9 cellular contexts compared by ENCODE assay signal in genomic region chr2:230893881-230894781, GRCh38. TPM values are rescaled to one million over a fixed set of nuclear protein-coding genes. Genes with fewer than 3 reads are reported as not detected.
DNase-seq lines count a peak whose midpoint lies in the region; ATAC-seq and TF ChIP-seq lines count a peak whose summit lies in the region.
"Had no signal": no experiment of that assay in that cellular context is flagged by ENCODE, and none has a peak within 500 bp of the region (broad histone marks: within the 10 kb centered on the region; RNA-seq: fewer than 3 reads in every experiment).

No MANE protein-coding gene starts in this region.

- peaks cover 0 to 13% (median 0%) of the 10 kb centered on the region in 4 donors for H3K27me3 ChIP-seq in esophagus muscularis mucosa

- peaks cover 40% of the 10 kb centered on the region for H3K4me1 Mint-ChIP-seq in activated CD8-positive, alpha-beta T cell treated with anti-CD3 and anti-CD28 coated beads, Interleukin-2, amount 10 ng/mL, durations not matched to agents 7 days and 5 days (ENCODE audit: low read depth)
- H3K4me1 Mint-ChIP-seq in naive thymus-derived CD8-positive, alpha-beta T cell: peaks cover 8 to 56% (median 32%) of the 10 kb centered on the region in 4 donors

- DNase-seq in GM13977 (ENCODE audit: low spot score): peak; percentile 49
- peak; percentile 34 for DNase-seq in activated CD8-positive, alpha-beta T cell treated with anti-CD3 and anti-CD28 coated beads, Interleukin-2, amount 10 ng/mL, durations not matched to agents 7 days and 5 days
- peak in 1 of 10 donors; percentile 28 for DNase-seq in naive thymus-derived CD8-positive, alpha-beta T cell
- no peak for DNase-seq in activated CD4-positive, alpha-beta T cell treated with anti-CD3 and anti-CD28 coated beads for 1 hour
- DNase-seq in NCI-H82 treated with DMSO at 0.1 percent for 48 hours (lab: John Stamatoyannopoulos, UW; ENCODE audit: unreplicated experiment): no peak
- DNase-seq in esophagus muscularis mucosa (ENCODE audit: extremely low spot score): no peak
- DNase-seq: NCI-H1694 had no signal

- no peak overlapping the region for H3K4me3 ChIP-seq in esophagus muscularis mucosa

- no peak overlapping the region for H3K27ac ChIP-seq in esophagus muscularis mucosa (replicated peaks in 1 of 4)

- no peaks in the 10 kb centered on the region for H3K9me3 Mint-ChIP-seq in activated CD8-positive, alpha-beta T cell treated with anti-CD3 and anti-CD28 coated beads, Interleukin-2, amount 10 ng/mL, durations not matched to agents 7 days and 5 days (ENCODE audit: insufficient read depth)
- no peaks in the 10 kb centered on the region for H3K9me3 Mint-ChIP-seq in naive thymus-derived CD8-positive, alpha-beta T cell

- in situ Hi-C loops in GM13977 (cut with MboI; ENCODE audit: low pct_unique_long_range_greater_than_20kb, low sequenced_read_pairs, unreplicated experiment): no loop called here

- WGBS in esophagus muscularis mucosa: 74% methylated on average over 8 of the region's 18 CpGs

- POLR2A ChIA-PET in activated CD8-positive, alpha-beta T cell treated with anti-CD3 and anti-CD28 coated beads, Interleukin-2, amount 10 ng/mL, durations not matched to agents 7 days and 5 days (lab: Charles Lee): no interaction called here
- POLR2A ChIA-PET in naive thymus-derived CD8-positive, alpha-beta T cell (lab: Charles Lee): interaction anchor here (0.8 to 1.4 kb wide), 3 partner anchors 15 to 29 kb away, joined by 3 to 4 read pairs (median 3); partner anchors contain the start of gene ITM2C

- H3K4me1 ChIP-seq in esophagus muscularis mucosa: no peaks in the 10 kb centered on the region

- H3K27ac Mint-ChIP-seq in activated CD8-positive, alpha-beta T cell treated with anti-CD3 and anti-CD28 coated beads, Interleukin-2, amount 10 ng/mL, durations not matched to agents 7 days and 5 days: peak overlapping the region; percentile 2
- peak overlapping the region in 5 of 10 donors; percentile 29 to 80 (median 43) for H3K27ac Mint-ChIP-seq in naive thymus-derived CD8-positive, alpha-beta T cell

- H3K4me3 Mint-ChIP-seq in activated CD8-positive, alpha-beta T cell treated with anti-CD3 and anti-CD28 coated beads, Interleukin-2, amount 10 ng/mL, durations not matched to agents 7 days and 5 days: no peak overlapping the region
- peak overlapping the region in 6 of 10 donors; percentile 15 to 53 (median 24) for H3K4me3 Mint-ChIP-seq in naive thymus-derived CD8-positive, alpha-beta T cell

- no peaks in the 10 kb centered on the region for H3K36me3 ChIP-seq in esophagus muscularis mucosa

- no peak for TF ChIP-seq POLR2A in esophagus muscularis mucosa (IDR thresholded peaks at IDR 0.05; ENCODE audit: low read depth)

- H3K9me3 ChIP-seq in esophagus muscularis mucosa: no peaks in the 10 kb centered on the region

- peak; percentile 74 for ATAC-seq in HG02571 (IDR thresholded peaks at IDR 0.05; ENCODE audit: unreplicated experiment)
- ATAC-seq in activated CD8-positive, alpha-beta T cell treated with anti-CD3 and anti-CD28 coated beads, Interleukin-2, amount 10 ng/mL, durations not matched to agents 7 days and 5 days: peak; percentile 47
- peak; percentile 35 to 70 for ATAC-seq in naive thymus-derived CD8-positive, alpha-beta T cell
- ATAC-seq in HG02588 (IDR thresholded peaks at IDR 0.05; ENCODE audit: unreplicated experiment): no peak

- CTCF ChIA-PET in activated CD8-positive, alpha-beta T cell treated with anti-CD3 and anti-CD28 coated beads, Interleukin-2, amount 10 ng/mL, durations not matched to agents 7 days and 5 days (lab: Charles Lee): interaction anchor here (0.7 to 15.6 kb wide), 6 partner anchors 8 to 93 kb away, joined by 3 to 354 read pairs (median 6); no protein-coding TSS in a partner anchor

- intact Hi-C loops in esophagus muscularis mucosa (cut with DNase I): no loop called here

- H3K36me3 Mint-ChIP-seq in activated CD8-positive, alpha-beta T cell treated with anti-CD3 and anti-CD28 coated beads, Interleukin-2, amount 10 ng/mL, durations not matched to agents 7 days and 5 days (ENCODE audit: low read depth): no peaks in the 10 kb centered on the region
- H3K36me3 Mint-ChIP-seq in naive thymus-derived CD8-positive, alpha-beta T cell: peaks cover 0 to 2% (median 0%) of the 10 kb centered on the region in 3 donors

- no peak for TF ChIP-seq CTCF in GM13977 (IDR thresholded peaks at IDR 0.05; ENCODE audit: extremely low read depth, insufficient read depth, missing control alignments)
- TF ChIP-seq CTCF in esophagus muscularis mucosa (IDR thresholded peaks at IDR 0.05): no peak

- TF ChIP-seq EP300 in esophagus muscularis mucosa (IDR thresholded peaks at IDR 0.05): no peak

- H3K27me3 Mint-ChIP-seq in activated CD8-positive, alpha-beta T cell treated with anti-CD3 and anti-CD28 coated beads, Interleukin-2, amount 10 ng/mL, durations not matched to agents 7 days and 5 days (ENCODE audit: low read depth): peaks cover 2% of the 10 kb centered on the region
- H3K27me3 Mint-ChIP-seq in naive thymus-derived CD8-positive, alpha-beta T cell: peaks cover 0 to 19% (median 3%) of the 10 kb centered on the region in 5 donors

RNA-seq across cellular contexts. Expression of gene ITM2C, which starts 29.4 kb away (rescaled TPM):
- total RNA-seq in activated CD8-positive, alpha-beta T cell treated with anti-CD3 and anti-CD28 coated beads, Interleukin-2, amount 10 ng/mL, durations not matched to agents 7 days and 5 days: 10 to 100 TPM; 77.2 to 79.5 TPM
- 10 to 100 TPM; 30.9 to 38.7 TPM for total RNA-seq in naive thymus-derived CD8-positive, alpha-beta T cell
- 10 to 100 TPM; 35.4 to 56.7 (median 53.8) TPM for polyA plus RNA-seq in naive thymus-derived CD8-positive, alpha-beta T cell
- total RNA-seq in esophagus muscularis mucosa: 100 to 1,000 TPM in 2 of 4 donors, 10 to 100 TPM in 2; 84.0 to 145 (median 101) TPM

RNA-seq across cellular contexts. Expression of gene GPR55, which starts 30.9 kb away (rescaled TPM):
- total RNA-seq in activated CD8-positive, alpha-beta T cell treated with anti-CD3 and anti-CD28 coated beads, Interleukin-2, amount 10 ng/mL, durations not matched to agents 7 days and 5 days: 10 to 100 TPM; 12.3 to 12.5 TPM
- 10 to 100 TPM in 1 of 2 experiments, 1 to 10 TPM in 1; 8.9 to 10.4 TPM for total RNA-seq in naive thymus-derived CD8-positive, alpha-beta T cell
- polyA plus RNA-seq in naive thymus-derived CD8-positive, alpha-beta T cell: 1 to 10 TPM; 1.1 to 3.2 (median 3.1) TPM
- total RNA-seq in esophagus muscularis mucosa: under 1 TPM in 2 of 4 donors, not detected in 2; 0.29 to 0.42 TPM

Comparison
In these comparisons a context has a peak if more than half of its experiments do, and no peak if none do; other contexts are left out.
1. DNase-seq: peak in GM13977 (single experiment) and activated CD8-positive, alpha-beta T cell treated with anti-CD3 and anti-CD28 coated beads, Interleukin-2, amount 10 ng/mL, durations not matched to agents 7 days and 5 days (single experiment); none in activated CD4-positive, alpha-beta T cell treated with anti-CD3 and anti-CD28 coated beads for 1 hour (single experiment), NCI-H82 treated with DMSO at 0.1 percent for 48 hours (single experiment) and esophagus muscularis mucosa (single experiment).
2. RNA of gene GPR55, which starts 30.9 kb away (total RNA-seq): 12.3 to 12.5 TPM in activated CD8-positive, alpha-beta T cell treated with anti-CD3 and anti-CD28 coated beads, Interleukin-2, amount 10 ng/mL, durations not matched to agents 7 days and 5 days and 8.9 to 10.4 TPM in naive thymus-derived CD8-positive, alpha-beta T cell; 0.29 to 0.42 TPM in esophagus muscularis mucosa; every median in the first group is over 4 times any median in the second.